Comparison of ENCODE assay signal across 1 cellular context in the genomic region with DNA sequence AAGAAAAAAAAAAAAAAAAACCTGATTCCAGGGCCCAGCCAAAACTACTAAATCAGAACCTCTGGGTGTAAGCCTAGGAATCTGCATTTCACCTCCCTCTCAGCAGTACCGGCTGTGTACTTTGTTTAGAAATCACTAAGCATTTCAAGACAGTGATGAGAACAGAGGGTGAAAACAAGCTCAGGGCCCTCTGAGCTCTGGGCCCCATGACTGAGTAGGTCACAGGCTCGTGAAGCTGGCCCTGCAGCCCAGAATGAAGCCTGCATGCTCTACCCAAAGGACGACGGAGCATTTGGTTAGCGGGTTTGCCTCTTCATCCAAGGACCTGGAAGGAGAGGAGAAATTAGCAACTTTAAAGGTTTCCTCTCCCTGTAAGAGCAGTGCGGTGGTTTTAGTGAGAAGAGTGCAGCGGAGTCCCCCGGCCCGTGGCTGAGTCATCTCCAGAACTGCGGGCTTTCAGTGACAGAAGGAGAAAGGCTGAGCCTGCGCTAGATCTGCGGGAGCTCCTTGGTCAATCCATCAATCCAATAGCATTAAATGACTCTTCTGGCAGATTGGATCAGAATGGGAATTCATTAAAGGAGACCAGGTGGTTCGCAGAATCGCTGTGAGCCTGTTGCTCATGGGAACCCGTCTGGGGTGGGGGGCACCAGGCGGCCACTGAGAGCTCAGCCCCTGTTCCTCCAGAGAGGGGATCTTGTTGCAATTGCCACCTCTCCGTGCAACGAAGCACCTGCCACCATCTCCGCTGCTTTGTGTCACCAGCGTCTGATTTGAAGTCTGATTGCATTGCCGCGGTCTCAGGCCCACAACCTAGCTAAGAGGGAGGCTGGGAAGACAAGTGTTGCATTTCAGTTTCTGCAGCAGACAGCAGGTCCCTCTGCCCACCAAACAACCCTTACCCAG.
A peak's percentile ranks its signal among the peaks of the same experiment; 100 is the strongest.
TF ChIP-seq lines count a peak whose summit lies in the region.

No MANE protein-coding gene starts in this region.

TF ChIP-seq in GM12878, 131 proteins besides CTCF, POLR2A, EP300 and RAD21 (continues in another document):
- peak; percentile 46; the same call in 1 of the 2 replicates for TF ChIP-seq PML (IDR thresholded peaks at IDR 0.05; ENCODE audit: low read length)
- no peak for TF ChIP-seq RAD51 (IDR thresholded peaks at IDR 0.05)
- TF ChIP-seq CHD2 (IDR thresholded peaks at IDR 0.05; ENCODE audit: borderline replicate concordance, low read depth, low read length): no peak
- TF ChIP-seq, protein P1, sequence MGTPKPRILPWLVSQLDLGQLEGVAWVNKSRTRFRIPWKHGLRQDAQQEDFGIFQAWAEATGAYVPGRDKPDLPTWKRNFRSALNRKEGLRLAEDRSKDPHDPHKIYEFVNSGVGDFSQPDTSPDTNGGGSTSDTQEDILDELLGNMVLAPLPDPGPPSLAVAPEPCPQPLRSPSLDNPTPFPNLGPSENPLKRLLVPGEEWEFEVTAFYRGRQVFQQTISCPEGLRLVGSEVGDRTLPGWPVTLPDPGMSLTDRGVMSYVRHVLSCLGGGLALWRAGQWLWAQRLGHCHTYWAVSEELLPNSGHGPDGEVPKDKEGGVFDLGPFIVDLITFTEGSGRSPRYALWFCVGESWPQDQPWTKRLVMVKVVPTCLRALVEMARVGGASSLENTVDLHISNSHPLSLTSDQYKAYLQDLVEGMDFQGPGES (IDR thresholded peaks at IDR 0.05): no peak
- no peak; the same call in 1 of the 2 replicates for TF ChIP-seq TARDBP (IDR thresholded peaks at IDR 0.05; ENCODE audit: borderline replicate concordance)
- TF ChIP-seq, protein P2, sequence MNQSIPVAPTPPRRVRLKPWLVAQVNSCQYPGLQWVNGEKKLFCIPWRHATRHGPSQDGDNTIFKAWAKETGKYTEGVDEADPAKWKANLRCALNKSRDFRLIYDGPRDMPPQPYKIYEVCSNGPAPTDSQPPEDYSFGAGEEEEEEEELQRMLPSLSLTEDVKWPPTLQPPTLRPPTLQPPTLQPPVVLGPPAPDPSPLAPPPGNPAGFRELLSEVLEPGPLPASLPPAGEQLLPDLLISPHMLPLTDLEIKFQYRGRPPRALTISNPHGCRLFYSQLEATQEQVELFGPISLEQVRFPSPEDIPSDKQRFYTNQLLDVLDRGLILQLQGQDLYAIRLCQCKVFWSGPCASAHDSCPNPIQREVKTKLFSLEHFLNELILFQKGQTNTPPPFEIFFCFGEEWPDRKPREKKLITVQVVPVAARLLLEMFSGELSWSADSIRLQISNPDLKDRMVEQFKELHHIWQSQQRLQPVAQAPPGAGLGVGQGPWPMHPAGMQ (IDR thresholded peaks at IDR 0.05; ENCODE audit: borderline replicate concordance): no peak
- no peak for TF ChIP-seq WRNIP1 (IDR thresholded peaks at IDR 0.05; ENCODE audit: borderline replicate concordance, low read depth, low read length)
- no peak for TF ChIP-seq BRCA1 (IDR thresholded peaks at IDR 0.05; ENCODE audit: low read depth, low read length)
- TF ChIP-seq, protein P3, sequence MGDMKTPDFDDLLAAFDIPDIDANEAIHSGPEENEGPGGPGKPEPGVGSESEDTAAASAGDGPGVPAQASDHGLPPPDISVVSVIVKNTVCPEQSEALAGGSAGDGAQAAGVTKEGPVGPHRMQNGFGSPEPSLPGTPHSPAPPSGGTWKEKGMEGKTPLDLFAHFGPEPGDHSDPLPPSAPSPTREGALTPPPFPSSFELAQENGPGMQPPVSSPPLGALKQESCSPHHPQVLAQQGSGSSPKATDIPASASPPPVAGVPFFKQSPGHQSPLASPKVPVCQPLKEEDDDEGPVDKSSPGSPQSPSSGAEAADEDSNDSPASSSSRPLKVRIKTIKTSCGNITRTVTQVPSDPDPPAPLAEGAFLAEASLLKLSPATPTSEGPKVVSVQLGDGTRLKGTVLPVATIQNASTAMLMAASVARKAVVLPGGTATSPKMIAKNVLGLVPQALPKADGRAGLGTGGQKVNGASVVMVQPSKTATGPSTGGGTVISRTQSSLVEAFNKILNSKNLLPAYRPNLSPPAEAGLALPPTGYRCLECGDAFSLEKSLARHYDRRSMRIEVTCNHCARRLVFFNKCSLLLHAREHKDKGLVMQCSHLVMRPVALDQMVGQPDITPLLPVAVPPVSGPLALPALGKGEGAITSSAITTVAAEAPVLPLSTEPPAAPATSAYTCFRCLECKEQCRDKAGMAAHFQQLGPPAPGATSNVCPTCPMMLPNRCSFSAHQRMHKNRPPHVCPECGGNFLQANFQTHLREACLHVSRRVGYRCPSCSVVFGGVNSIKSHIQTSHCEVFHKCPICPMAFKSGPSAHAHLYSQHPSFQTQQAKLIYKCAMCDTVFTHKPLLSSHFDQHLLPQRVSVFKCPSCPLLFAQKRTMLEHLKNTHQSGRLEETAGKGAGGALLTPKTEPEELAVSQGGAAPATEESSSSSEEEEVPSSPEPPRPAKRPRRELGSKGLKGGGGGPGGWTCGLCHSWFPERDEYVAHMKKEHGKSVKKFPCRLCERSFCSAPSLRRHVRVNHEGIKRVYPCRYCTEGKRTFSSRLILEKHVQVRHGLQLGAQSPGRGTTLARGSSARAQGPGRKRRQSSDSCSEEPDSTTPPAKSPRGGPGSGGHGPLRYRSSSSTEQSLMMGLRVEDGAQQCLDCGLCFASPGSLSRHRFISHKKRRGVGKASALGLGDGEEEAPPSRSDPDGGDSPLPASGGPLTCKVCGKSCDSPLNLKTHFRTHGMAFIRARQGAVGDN (IDR thresholded peaks at IDR 0.05): no peak
- TF ChIP-seq YBX1 (IDR thresholded peaks at IDR 0.05): no peak
- TF ChIP-seq CBX3 (IDR thresholded peaks at IDR 0.05; ENCODE audit: borderline replicate concordance, low read depth): no peak
- peak; percentile 22; the same call in 1 of the 2 replicates for TF ChIP-seq TCF7 (IDR thresholded peaks at IDR 0.05; ENCODE audit: borderline replicate concordance)
- TF ChIP-seq, protein P4, sequence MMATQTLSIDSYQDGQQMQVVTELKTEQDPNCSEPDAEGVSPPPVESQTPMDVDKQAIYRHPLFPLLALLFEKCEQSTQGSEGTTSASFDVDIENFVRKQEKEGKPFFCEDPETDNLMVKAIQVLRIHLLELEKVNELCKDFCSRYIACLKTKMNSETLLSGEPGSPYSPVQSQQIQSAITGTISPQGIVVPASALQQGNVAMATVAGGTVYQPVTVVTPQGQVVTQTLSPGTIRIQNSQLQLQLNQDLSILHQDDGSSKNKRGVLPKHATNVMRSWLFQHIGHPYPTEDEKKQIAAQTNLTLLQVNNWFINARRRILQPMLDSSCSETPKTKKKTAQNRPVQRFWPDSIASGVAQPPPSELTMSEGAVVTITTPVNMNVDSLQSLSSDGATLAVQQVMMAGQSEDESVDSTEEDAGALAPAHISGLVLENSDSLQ (IDR thresholded peaks at IDR 0.05): no peak
- TF ChIP-seq SP1 (IDR thresholded peaks at IDR 0.05; ENCODE audit: low read depth, low read length): no peak
- peak; percentile 6 for TF ChIP-seq FOS (IDR thresholded peaks at IDR 0.05; ENCODE audit: borderline replicate concordance, extremely low read depth, insufficient read length)
- TF ChIP-seq MYC (IDR thresholded peaks at IDR 0.05; ENCODE audit: insufficient read depth, insufficient read length, insufficient replicate concordance, low read length, severe bottlenecking): no peak
- 0 out of 4 replicates have a peak, but pooled peaks of 1 of the 2 experiments have one; percentile 32 for TF ChIP-seq CEBPB (IDR thresholded peaks at IDR 0.05; ENCODE audit: borderline replicate concordance in 1 of 2, low read depth in 2 of 2, low read length in 2 of 2)
- TF ChIP-seq ASH2L (IDR thresholded peaks at IDR 0.05; ENCODE audit: borderline replicate concordance, low read depth): peak; percentile 57; the same call in 1 of the 2 replicates
- no peak for TF ChIP-seq SPI1 (IDR thresholded peaks at IDR 0.05; ENCODE audit: borderline replicate concordance, insufficient read depth, low read depth, low read length)
- TF ChIP-seq ZNF24 (IDR thresholded peaks at IDR 0.05): no peak
- TF ChIP-seq, protein P5, sequence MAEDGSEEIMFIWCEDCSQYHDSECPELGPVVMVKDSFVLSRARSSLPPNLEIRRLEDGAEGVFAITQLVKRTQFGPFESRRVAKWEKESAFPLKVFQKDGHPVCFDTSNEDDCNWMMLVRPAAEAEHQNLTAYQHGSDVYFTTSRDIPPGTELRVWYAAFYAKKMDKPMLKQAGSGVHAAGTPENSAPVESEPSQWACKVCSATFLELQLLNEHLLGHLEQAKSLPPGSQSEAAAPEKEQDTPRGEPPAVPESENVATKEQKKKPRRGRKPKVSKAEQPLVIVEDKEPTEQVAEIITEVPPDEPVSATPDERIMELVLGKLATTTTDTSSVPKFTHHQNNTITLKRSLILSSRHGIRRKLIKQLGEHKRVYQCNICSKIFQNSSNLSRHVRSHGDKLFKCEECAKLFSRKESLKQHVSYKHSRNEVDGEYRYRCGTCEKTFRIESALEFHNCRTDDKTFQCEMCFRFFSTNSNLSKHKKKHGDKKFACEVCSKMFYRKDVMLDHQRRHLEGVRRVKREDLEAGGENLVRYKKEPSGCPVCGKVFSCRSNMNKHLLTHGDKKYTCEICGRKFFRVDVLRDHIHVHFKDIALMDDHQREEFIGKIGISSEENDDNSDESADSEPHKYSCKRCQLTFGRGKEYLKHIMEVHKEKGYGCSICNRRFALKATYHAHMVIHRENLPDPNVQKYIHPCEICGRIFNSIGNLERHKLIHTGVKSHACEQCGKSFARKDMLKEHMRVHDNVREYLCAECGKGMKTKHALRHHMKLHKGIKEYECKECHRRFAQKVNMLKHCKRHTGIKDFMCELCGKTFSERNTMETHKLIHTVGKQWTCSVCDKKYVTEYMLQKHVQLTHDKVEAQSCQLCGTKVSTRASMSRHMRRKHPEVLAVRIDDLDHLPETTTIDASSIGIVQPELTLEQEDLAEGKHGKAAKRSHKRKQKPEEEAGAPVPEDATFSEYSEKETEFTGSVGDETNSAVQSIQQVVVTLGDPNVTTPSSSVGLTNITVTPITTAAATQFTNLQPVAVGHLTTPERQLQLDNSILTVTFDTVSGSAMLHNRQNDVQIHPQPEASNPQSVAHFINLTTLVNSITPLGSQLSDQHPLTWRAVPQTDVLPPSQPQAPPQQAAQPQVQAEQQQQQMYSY (CRISPR knock-in tag; IDR thresholded peaks at IDR 0.05): no peak
- 0 out of 4 replicates have a peak, but pooled peaks of 1 of the 2 experiments have one; percentile 10 for TF ChIP-seq SRF (IDR thresholded peaks at IDR 0.05; ENCODE audit: low read depth in 2 of 2, low read length in 2 of 2)
- TF ChIP-seq ZNF207 (IDR thresholded peaks at IDR 0.05; ENCODE audit: borderline replicate concordance): no peak
- TF ChIP-seq MTA2 (IDR thresholded peaks at IDR 0.05; ENCODE audit: low read depth): peak; percentile 38; the same call in 1 of the 2 replicates
- TF ChIP-seq BHLHE40 (IDR thresholded peaks at IDR 0.05; ENCODE audit: borderline replicate concordance in 1 of 2, low read depth in 2 of 2, low read length in 1 of 2): peak; percentile 76 to 87; a peak in 3 of 4 replicates
- no peak for TF ChIP-seq LARP7 (IDR thresholded peaks at IDR 0.05)
- TF ChIP-seq EED (IDR thresholded peaks at IDR 0.05; ENCODE audit: low read depth): peak; percentile 97
- TF ChIP-seq, protein P6, sequence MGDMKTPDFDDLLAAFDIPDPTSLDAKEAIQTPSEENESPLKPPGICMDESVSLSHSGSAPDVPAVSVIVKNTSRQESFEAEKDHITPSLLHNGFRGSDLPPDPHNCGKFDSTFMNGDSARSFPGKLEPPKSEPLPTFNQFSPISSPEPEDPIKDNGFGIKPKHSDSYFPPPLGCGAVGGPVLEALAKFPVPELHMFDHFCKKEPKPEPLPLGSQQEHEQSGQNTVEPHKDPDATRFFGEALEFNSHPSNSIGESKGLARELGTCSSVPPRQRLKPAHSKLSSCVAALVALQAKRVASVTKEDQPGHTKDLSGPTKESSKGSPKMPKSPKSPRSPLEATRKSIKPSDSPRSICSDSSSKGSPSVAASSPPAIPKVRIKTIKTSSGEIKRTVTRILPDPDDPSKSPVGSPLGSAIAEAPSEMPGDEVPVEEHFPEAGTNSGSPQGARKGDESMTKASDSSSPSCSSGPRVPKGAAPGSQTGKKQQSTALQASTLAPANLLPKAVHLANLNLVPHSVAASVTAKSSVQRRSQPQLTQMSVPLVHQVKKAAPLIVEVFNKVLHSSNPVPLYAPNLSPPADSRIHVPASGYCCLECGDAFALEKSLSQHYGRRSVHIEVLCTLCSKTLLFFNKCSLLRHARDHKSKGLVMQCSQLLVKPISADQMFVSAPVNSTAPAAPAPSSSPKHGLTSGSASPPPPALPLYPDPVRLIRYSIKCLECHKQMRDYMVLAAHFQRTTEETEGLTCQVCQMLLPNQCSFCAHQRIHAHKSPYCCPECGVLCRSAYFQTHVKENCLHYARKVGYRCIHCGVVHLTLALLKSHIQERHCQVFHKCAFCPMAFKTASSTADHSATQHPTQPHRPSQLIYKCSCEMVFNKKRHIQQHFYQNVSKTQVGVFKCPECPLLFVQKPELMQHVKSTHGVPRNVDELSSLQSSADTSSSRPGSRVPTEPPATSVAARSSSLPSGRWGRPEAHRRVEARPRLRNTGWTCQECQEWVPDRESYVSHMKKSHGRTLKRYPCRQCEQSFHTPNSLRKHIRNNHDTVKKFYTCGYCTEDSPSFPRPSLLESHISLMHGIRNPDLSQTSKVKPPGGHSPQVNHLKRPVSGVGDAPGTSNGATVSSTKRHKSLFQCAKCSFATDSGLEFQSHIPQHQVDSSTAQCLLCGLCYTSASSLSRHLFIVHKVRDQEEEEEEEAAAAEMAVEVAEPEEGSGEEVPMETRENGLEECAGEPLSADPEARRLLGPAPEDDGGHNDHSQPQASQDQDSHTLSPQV (IDR thresholded peaks at IDR 0.05): no peak
- no peak for TF ChIP-seq TBL1XR1 (IDR thresholded peaks at IDR 0.05; ENCODE audit: low read depth, low read length)
- TF ChIP-seq FOXM1 (IDR thresholded peaks at IDR 0.05; ENCODE audit: low read depth, low read length): peak; percentile 74
- TF ChIP-seq MEF2B (IDR thresholded peaks at IDR 0.05; ENCODE audit: partially characterized antibody, poor library complexity, severe bottlenecking): peak; percentile 31
- TF ChIP-seq, protein P7, sequence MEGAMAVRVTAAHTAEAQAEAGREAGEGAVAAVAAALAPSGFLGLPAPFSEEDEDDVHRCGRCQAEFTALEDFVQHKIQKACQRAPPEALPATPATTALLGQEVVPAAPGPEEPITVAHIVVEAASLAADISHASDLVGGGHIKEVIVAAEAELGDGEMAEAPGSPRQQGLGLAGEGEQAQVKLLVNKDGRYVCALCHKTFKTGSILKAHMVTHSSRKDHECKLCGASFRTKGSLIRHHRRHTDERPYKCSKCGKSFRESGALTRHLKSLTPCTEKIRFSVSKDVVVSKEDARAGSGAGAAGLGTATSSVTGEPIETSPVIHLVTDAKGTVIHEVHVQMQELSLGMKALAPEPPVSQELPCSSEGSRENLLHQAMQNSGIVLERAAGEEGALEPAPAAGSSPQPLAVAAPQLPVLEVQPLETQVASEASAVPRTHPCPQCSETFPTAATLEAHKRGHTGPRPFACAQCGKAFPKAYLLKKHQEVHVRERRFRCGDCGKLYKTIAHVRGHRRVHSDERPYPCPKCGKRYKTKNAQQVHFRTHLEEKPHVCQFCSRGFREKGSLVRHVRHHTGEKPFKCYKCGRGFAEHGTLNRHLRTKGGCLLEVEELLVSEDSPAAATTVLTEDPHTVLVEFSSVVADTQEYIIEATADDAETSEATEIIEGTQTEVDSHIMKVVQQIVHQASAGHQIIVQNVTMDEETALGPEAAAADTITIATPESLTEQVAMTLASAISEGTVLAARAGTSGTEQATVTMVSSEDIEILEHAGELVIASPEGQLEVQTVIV (IDR thresholded peaks at IDR 0.05; ENCODE audit: borderline replicate concordance, partially characterized antibody): no peak
- TF ChIP-seq JUND (IDR thresholded peaks at IDR 0.05; ENCODE audit: low read depth, low read length): peak; percentile 74
- TF ChIP-seq PAX8 (IDR thresholded peaks at IDR 0.05): no peak
- no peak for TF ChIP-seq MYB (IDR thresholded peaks at IDR 0.05; ENCODE audit: borderline replicate concordance, low read depth, low read length)
- no peak for TF ChIP-seq ZSCAN29 (IDR thresholded peaks at IDR 0.05)
- no peak for TF ChIP-seq KDM1A (IDR thresholded peaks at IDR 0.05; ENCODE audit: borderline replicate concordance)
